ENCODE assay signal across 15 cellular contexts in the genomic region with DNA sequence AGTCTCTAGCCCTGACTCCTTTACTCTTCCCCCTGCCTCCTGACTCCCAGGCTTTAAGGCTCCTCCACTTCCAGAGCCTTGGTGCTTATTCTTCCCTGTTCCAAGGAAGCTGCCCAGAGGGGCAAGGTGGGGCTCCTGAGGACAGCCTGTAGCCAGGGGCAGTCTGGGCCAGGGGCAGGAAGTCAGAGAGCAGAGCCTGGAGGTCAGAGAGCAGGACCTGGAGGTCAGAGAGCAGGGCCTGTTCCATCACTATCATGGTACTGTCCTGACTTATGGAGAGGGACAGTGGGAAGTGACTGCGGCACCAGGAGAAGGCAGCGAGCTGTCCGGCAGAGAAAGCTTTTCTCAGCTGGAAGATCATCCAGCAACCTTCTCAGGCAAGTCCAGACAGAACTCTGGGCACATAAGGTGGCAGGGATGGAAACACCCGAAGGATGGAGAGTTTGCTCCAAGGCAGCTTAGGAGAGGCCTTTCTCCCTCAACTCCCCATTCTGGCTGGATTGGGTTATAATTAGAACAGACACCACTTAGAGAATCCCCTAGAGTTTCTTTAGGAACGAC. TPM values are rescaled to one million over a fixed set of nuclear protein-coding genes. Genes with fewer than 3 reads are reported as not detected.
DNase-seq lines count a peak whose midpoint lies in the region; ATAC-seq and TF ChIP-seq lines count a peak whose summit lies in the region.
"Had no signal": no experiment of that assay in that cellular context is flagged by ENCODE, and none has a peak within 500 bp of the region (broad histone marks: within the 10 kb centered on the region; RNA-seq: fewer than 3 reads in every experiment).

No MANE protein-coding gene starts in this region.

- H3K4me1 ChIP-seq in IMR-90 (ENCODE audit: control insufficient read depth, insufficient read depth, low read length) (peaks cover 30% of the 10 kb centered on the region), lung (ENCODE audit: control insufficient read depth in 2 of 2, insufficient read depth in 2 of 2, low read length in 2 of 2) (peaks cover 4 to 41% of the 10 kb centered on the region in 2 donors), stomach smooth muscle (ENCODE audit: control insufficient read depth, insufficient read depth, low read length) (peaks cover 68% of the 10 kb centered on the region)
- H3K4me1 ChIP-seq: BE2C had no signal

- peak overlapping the region; percentile 90; the same call in 1 of the 2 replicates for H3K23ac ChIP-seq in IMR-90 (ENCODE audit: low read depth, low read length)

- intact Hi-C loops in IMR-90 (cut with micrococcal nuclease): loop anchor here (2.0 kb wide), 1 partner anchor 16 kb away; no protein-coding TSS in a partner anchor
- intact Hi-C loops in dendritic cell treated with granulocyte-macrophage colony-stimulating factor and Interleukin-4, amounts not matched to agents 40 ng/mL and 50 ng/mL, for 4 days (cut with micrococcal nuclease): no loop called here

- peak overlapping the region; percentile 89 for H2AK9ac ChIP-seq in IMR-90 (replicated peaks; ENCODE audit: low read depth, low read length, poor library complexity)

- H2BK15ac ChIP-seq in IMR-90 (ENCODE audit: low read depth, low read length): peak overlapping the region; percentile 96; the same call in 2 of the 3 replicates

- peaks cover 35% of the 10 kb centered on the region for H3K27me3 Mint-ChIP-seq in dendritic cell treated with granulocyte-macrophage colony-stimulating factor and Interleukin-4, amounts not matched to agents 40 ng/mL and 50 ng/mL, for 4 days

- TF ChIP-seq CTCF in IMR-90 (conservative IDR thresholded peaks at IDR 0.05; ENCODE audit: low read depth, low read length) (no peak), lung (IDR thresholded peaks at IDR 0.05; ENCODE audit: control extremely low read depth, extremely low read depth) (no peak)

- no peak for TF ChIP-seq RAD21 in IMR-90 (IDR thresholded peaks at IDR 0.05; ENCODE audit: low read length)

- no peaks in the 10 kb centered on the region for H3K9me3 Mint-ChIP-seq in dendritic cell treated with granulocyte-macrophage colony-stimulating factor and Interleukin-4, amounts not matched to agents 40 ng/mL and 50 ng/mL, for 4 days
- H3K9me3 Mint-ChIP-seq in stimulated activated effector memory CD8-positive, alpha-beta T cell treated with anti-CD3 and anti-CD28 coated beads, Interleukin-12 subunit alpha, Interleukin-12 subunit beta, amount 100 ng/mL, for 72 hours: no peaks in the 10 kb centered on the region
- H3K9me3 Mint-ChIP-seq: activated CD8-positive, alpha-beta T cell treated with anti-CD3 and anti-CD28 coated beads for 36 hours had no signal

- H3K9me1 ChIP-seq in IMR-90 (ENCODE audit: insufficient read depth, low read length): peaks cover 50% of the 10 kb centered on the region

- H2BK20ac ChIP-seq in IMR-90 (ENCODE audit: low read depth, low read length): peak overlapping the region; percentile 96

- H3K27ac ChIP-seq in IMR-90 (ENCODE audit: insufficient read depth, low read length) (peak overlapping the region; percentile 36; the same call in 1 of the 2 replicates), lung (ENCODE audit: low read depth in 1 of 2, low read length in 1 of 2) (peak overlapping the region; percentile 39 to 79), stomach smooth muscle (ENCODE audit: low read length) (peak overlapping the region; percentile 82)

- no peak for DNase-seq in IMR-90
- no peak for DNase-seq in lung (ENCODE audit: low spot score)
- no peak for DNase-seq in stimulated activated effector memory CD8-positive, alpha-beta T cell treated with anti-CD3 and anti-CD28 coated beads, Interleukin-12 subunit alpha, Interleukin-12 subunit beta, amount 100 ng/mL, for 72 hours (ENCODE audit: low spot score in 2 of 2)
- DNase-seq in NCI-H1930 (lab: John Stamatoyannopoulos, UW): no peak
- DNase-seq: activated CD8-positive, alpha-beta T cell treated with anti-CD3 and anti-CD28 coated beads for 36 hours; BE2C; cortex of kidney; NCI-H187 treated with DMSO at 0.1 percent for 48 hours; T-helper 2 cell had no signal

- peak overlapping the region; percentile 75 for H2BK5ac ChIP-seq in IMR-90 (ENCODE audit: low read depth, low read length, poor library complexity, severe bottlenecking)

- H3K36me3 ChIP-seq in IMR-90 (ENCODE audit: control insufficient read depth, insufficient read depth, low read length) (no peaks in the 10 kb centered on the region), lung (ENCODE audit: control insufficient read depth in 2 of 2, insufficient read depth in 2 of 2, low read length in 2 of 2) (peaks cover 0 to 19% of the 10 kb centered on the region in 2 donors), stomach smooth muscle (ENCODE audit: control insufficient read depth in 2 of 2, insufficient read depth in 2 of 2, low read length in 2 of 2) (peaks cover 10 to 17% of the 10 kb centered on the region in 2 donors)

- H3K14ac ChIP-seq in IMR-90 (replicated peaks; ENCODE audit: low read depth, low read length): peak overlapping the region; percentile 93

- in situ Hi-C loops in IMR-90 (cut with MboI; ENCODE audit: low sequenced_read_pairs): no loop called here

- TF ChIP-seq POLR2A in IMR-90 (IDR thresholded peaks at IDR 0.05; ENCODE audit: low read depth, low read length): no peak
- no peak for TF ChIP-seq POLR2A in GM18505 (IDR thresholded peaks at IDR 0.05; ENCODE audit: borderline replicate concordance, extremely low read depth, insufficient read depth, insufficient read length)

- peak overlapping the region; percentile 38 for H2AFZ ChIP-seq in IMR-90 (replicated peaks; ENCODE audit: low read length, poor library complexity)

- peak overlapping the region; percentile 46 to 97; a peak in 3 of 4 replicates for H4K8ac ChIP-seq in IMR-90 (ENCODE audit: low read depth in 2 of 2, low read length in 2 of 2)

- H3K18ac ChIP-seq in IMR-90 (ENCODE audit: low read depth, low read length): peak overlapping the region; percentile 42

- CTCF ChIA-PET in IMR-90 (lab: Yijun Ruan, JAX): interaction anchor here (0.5 to 1.1 kb wide), 3 partner anchors 12 to 114 kb away, joined by 3 read pairs; no protein-coding TSS in a partner anchor

- BruUV-seq in IMR-90 (replicated peaks; lab: Mats Ljungman, UMichigan): no TSS peak

- ATAC-seq in IMR-90 (ENCODE audit: low read depth): no peak; the same call in 1 of the 2 replicates
- ATAC-seq in lung (ENCODE audit: insufficient read depth, low FRiP score): no peak
- no peak for ATAC-seq in GM18909 (IDR thresholded peaks at IDR 0.05; ENCODE audit: poor library complexity, unreplicated experiment)
- no peak for ATAC-seq in stimulated activated effector memory CD8-positive, alpha-beta T cell treated with anti-CD3 and anti-CD28 coated beads, Interleukin-12 subunit alpha, Interleukin-12 subunit beta, amount 100 ng/mL, for 72 hours
- ATAC-seq in GM18505 (IDR thresholded peaks at IDR 0.05; ENCODE audit: unreplicated experiment): no peak
- ATAC-seq: activated CD8-positive, alpha-beta T cell treated with anti-CD3 and anti-CD28 coated beads for 36 hours had no signal

- no CpG with 5 or more reads among the region's 5 CpGs for WGBS in IMR-90 (ENCODE audit: extremely low coverage in 2 of 2, insufficient read length in 1 of 2), 2 experiments
- 68 to 79% methylated on average over 5 of the region's 5 CpGs for WGBS in lung, 2 donors

- no peak overlapping the region for H3K56ac ChIP-seq in IMR-90 (ENCODE audit: extremely low read depth, insufficient read depth, low read length)

- H2BK120ac ChIP-seq in IMR-90 (ENCODE audit: low read depth, low read length): peak overlapping the region; percentile 96

- peak overlapping the region; percentile 95 for H2AK5ac ChIP-seq in IMR-90 (ENCODE audit: low read depth, low read length)

- no peaks in the 10 kb centered on the region for H4K20me1 ChIP-seq in IMR-90 (ENCODE audit: insufficient read depth, low read length)

- peak overlapping the region; percentile 58 for H4K5ac ChIP-seq in IMR-90 (ENCODE audit: low read depth, low read length)

- POLR2A ChIA-PET in IMR-90 (lab: Charles Lee; ENCODE audit: unreplicated experiment): interaction anchor here (0.5 to 0.6 kb wide), 2 partner anchors 75 to 133 kb away, joined by 3 to 6 read pairs; no protein-coding TSS in a partner anchor

- no peak overlapping the region for H3K4me3 ChIP-seq in IMR-90 (ENCODE audit: insufficient read depth, low read depth, low read length)
- H3K4me3 ChIP-seq in lung: no peak overlapping the region
- H3K4me3 ChIP-seq in stomach smooth muscle (ENCODE audit: low read length in 2 of 2): peak overlapping the region in 1 of 2 donors; percentile 55

- peak overlapping the region; percentile 91 for H4K91ac ChIP-seq in IMR-90 (ENCODE audit: insufficient read depth, low read depth, low read length)

- dilution Hi-C loops in IMR-90 (cut with HindIII; ENCODE audit: low sequenced_read_pairs, unreplicated experiment): no loop called here

- no peak overlapping the region for H3K4me2 ChIP-seq in IMR-90 (ENCODE audit: low read depth, low read length)

- H3K4me1 Mint-ChIP-seq in dendritic cell treated with granulocyte-macrophage colony-stimulating factor and Interleukin-4, amounts not matched to agents 40 ng/mL and 50 ng/mL, for 4 days (ENCODE audit: low read depth): peaks cover 70% of the 10 kb centered on the region
- H3K4me1 Mint-ChIP-seq in stimulated activated effector memory CD8-positive, alpha-beta T cell treated with anti-CD3 and anti-CD28 coated beads, Interleukin-12 subunit alpha, Interleukin-12 subunit beta, amount 100 ng/mL, for 72 hours: no peaks in the 10 kb centered on the region
- H3K4me1 Mint-ChIP-seq: IgD-negative memory B cell, memory B cell had no signal

- H3K9ac ChIP-seq in IMR-90 (ENCODE audit: low read depth, low read length) (no peak overlapping the region), stomach smooth muscle (ENCODE audit: low read length in 2 of 2) (peak overlapping the region in 1 of 2 donors; percentile 36)

- H3K79me1 ChIP-seq in IMR-90 (ENCODE audit: low read depth in 1 of 2, low read length in 2 of 2): peaks cover 0 to 63% of the 10 kb centered on the region in 2 experiments; a peak in 3 of 4 replicates

- peak overlapping the region; percentile 53 for H3K4me3 Mint-ChIP-seq in dendritic cell treated with granulocyte-macrophage colony-stimulating factor and Interleukin-4, amounts not matched to agents 40 ng/mL and 50 ng/mL, for 4 days
- no peak overlapping the region for H3K4me3 Mint-ChIP-seq in stimulated activated effector memory CD8-positive, alpha-beta T cell treated with anti-CD3 and anti-CD28 coated beads, Interleukin-12 subunit alpha, Interleukin-12 subunit beta, amount 100 ng/mL, for 72 hours
- H3K4me3 Mint-ChIP-seq: activated CD8-positive, alpha-beta T cell treated with anti-CD3 and anti-CD28 coated beads for 36 hours; IgD-negative memory B cell; memory B cell had no signal

- H3K4ac ChIP-seq in IMR-90 (ENCODE audit: low read depth, low read length): peak overlapping the region; percentile 94

- H3K9me3 ChIP-seq in IMR-90 (ENCODE audit: control insufficient read depth, insufficient read depth, low read length) (no peaks in the 10 kb centered on the region), lung (ENCODE audit: control insufficient read depth in 2 of 2, insufficient read depth in 1 of 2, low read length in 1 of 2) (no peaks in the 10 kb centered on the region), stomach smooth muscle (ENCODE audit: control insufficient read depth in 2 of 2, low read length in 2 of 2) (no peaks in the 10 kb centered on the region)
- H3K9me3 ChIP-seq: BE2C had no signal

- peak overlapping the region; percentile 74 for H3K27ac Mint-ChIP-seq in dendritic cell treated with granulocyte-macrophage colony-stimulating factor and Interleukin-4, amounts not matched to agents 40 ng/mL and 50 ng/mL, for 4 days
- no peak overlapping the region for H3K27ac Mint-ChIP-seq in stimulated activated effector memory CD8-positive, alpha-beta T cell treated with anti-CD3 and anti-CD28 coated beads, Interleukin-12 subunit alpha, Interleukin-12 subunit beta, amount 100 ng/mL, for 72 hours
- H3K27ac Mint-ChIP-seq: activated CD8-positive, alpha-beta T cell treated with anti-CD3 and anti-CD28 coated beads for 36 hours; IgD-negative memory B cell; memory B cell had no signal

- H3K36me3 Mint-ChIP-seq in dendritic cell treated with granulocyte-macrophage colony-stimulating factor and Interleukin-4, amounts not matched to agents 40 ng/mL and 50 ng/mL, for 4 days (ENCODE audit: low read depth): peaks cover 16% of the 10 kb centered on the region
- no peaks in the 10 kb centered on the region for H3K36me3 Mint-ChIP-seq in stimulated activated effector memory CD8-positive, alpha-beta T cell treated with anti-CD3 and anti-CD28 coated beads, Interleukin-12 subunit alpha, Interleukin-12 subunit beta, amount 100 ng/mL, for 72 hours

- H3K27me3 ChIP-seq in IMR-90 (ENCODE audit: control insufficient read depth, insufficient read depth, low read length) (no peaks in the 10 kb centered on the region), lung (ENCODE audit: control insufficient read depth, insufficient read depth) (no peaks in the 10 kb centered on the region), stomach smooth muscle (ENCODE audit: control insufficient read depth in 1 of 2, insufficient read depth in 2 of 2, low read length in 2 of 2) (no peaks in the 10 kb centered on the region)
- H3K27me3 ChIP-seq: BE2C had no signal

RNA-seq across cellular contexts. Expression of a gene that starts 25.0 kb away (rescaled TPM):
- 0.56 and 0.72 TPM in 2 replicates for total RNA-seq in IMR-90 (2012; rRNA removed)
- polyA plus RNA-seq in IMR-90 (2012; rRNA removed): 1.1 and 1.2 TPM in 2 replicates
- 0.45 and 0.59 TPM in 2 replicates for polyA plus RNA-seq in IMR-90 (2012; cell fraction: cytosol; rRNA removed)
- polyA plus RNA-seq in IMR-90 (2012; cell fraction: nucleus; rRNA removed; ENCODE audit: low replicate concordance): 3.2 and 3.3 TPM in 2 replicates
- total RNA-seq in lung: 100 to 1,000 TPM in 1 of 2 donors, 10 to 100 TPM in 1; 37.7 to 118 TPM
- polyA plus RNA-seq in lung: 10 to 100 TPM; 13.2 to 27.6 TPM

Comparison
In these comparisons a context has a peak if more than half of its experiments do, and no peak if none do; other contexts are left out.
1. RNA of a gene that starts 25.0 kb away (total RNA-seq): 37.7 to 118 TPM in lung; 0.56 to 0.72 TPM in IMR-90; every median in the first group is over 10 times any median in the second.
2. Peak in every context shown above with its lines, with median percentiles within 50 percentile points of each other: H3K27ac ChIP-seq.